ENCODE assay signal across 20 cellular contexts in the genomic region with DNA sequence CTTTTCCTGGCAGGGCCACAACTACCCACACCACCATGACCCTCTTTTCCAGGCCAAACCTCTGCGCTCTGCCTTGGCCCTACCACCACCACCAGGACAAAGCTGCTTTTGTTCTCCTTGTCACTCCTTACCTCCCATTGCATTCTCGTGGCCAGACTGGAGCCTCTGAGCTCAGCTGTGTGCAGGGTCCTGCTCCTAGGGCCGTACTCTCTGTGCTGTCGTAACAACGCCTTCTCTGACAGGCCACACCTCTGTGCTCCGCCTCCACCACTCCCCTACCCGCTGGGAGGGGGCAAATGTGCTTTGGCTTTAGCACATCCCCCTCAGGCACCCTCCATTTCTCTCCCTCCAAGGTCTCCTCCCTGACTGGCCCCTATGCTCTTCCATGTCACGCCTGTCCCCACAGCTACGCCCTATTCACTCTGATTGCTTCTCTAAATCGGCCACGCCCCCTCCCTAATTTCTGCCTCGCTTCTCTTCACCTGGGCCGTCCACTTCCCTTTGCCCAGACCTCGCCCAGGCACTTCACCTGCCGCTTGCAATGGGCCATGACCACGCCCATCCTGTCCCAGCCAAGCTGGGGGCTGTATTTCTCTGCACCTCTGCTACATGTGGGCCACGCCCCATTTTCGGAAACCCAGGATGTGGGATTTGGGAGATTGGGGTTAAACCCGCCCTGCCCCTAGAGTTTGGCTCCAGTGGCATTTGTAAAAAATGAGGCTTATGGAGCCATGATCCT.
"Had no signal": no experiment of that assay in that cellular context is flagged by ENCODE, and none has a peak within 500 bp of the region (broad histone marks: within the 10 kb centered on the region; RNA-seq: fewer than 3 reads in every experiment).

No MANE protein-coding gene starts in this region.

- H3K36me3 ChIP-seq: cardiac muscle cell, heart right ventricle, left lung, neutrophil, ovary, right atrium auricular region, upper lobe of left lung had no signal

- H3K27ac ChIP-seq: cardiac muscle cell, heart right ventricle, left lung, neutrophil, ovary, psoas muscle, right atrium auricular region, upper lobe of left lung had no signal

- DNase-seq: activated gamma-delta T cell treated with Interleukin-2 at 50 U/mL for 16 hours; activated naive CD8-positive, alpha-beta T cell treated with anti-CD3 and anti-CD28 coated beads, Interleukin-2, amount 10 ng/mL, durations not matched to agents 7 days and 5 days; activated T-cell treated with anti-CD3 and anti-CD28 coated beads, Interleukin-2, amount 50 U/mL, for 1 hour; effector CD8-positive, alpha-beta T cell; erythroblast; foreskin fibroblast; heart right ventricle; left lung; natural killer cell; ovary; psoas muscle; stimulated activated CD4-positive, alpha-beta T cell treated with anti-CD3 and anti-CD28 coated beads, Interleukin-4, amount 100 ng/mL, for 24 hours; stimulated activated naive CD8-positive, alpha-beta T cell treated with anti-CD3 and anti-CD28 coated beads, Interleukin-15, Interleukin-2, amounts not matched to agents 100 U/mL and 50 U/mL, for 24 hours; T-cell had no signal

- FAIRE-seq: TTC549 had no signal

- H3K27me3 ChIP-seq: cardiac muscle cell, heart right ventricle, left lung, neutrophil, ovary, right atrium auricular region, upper lobe of left lung had no signal

- ATAC-seq: left lung; natural killer cell; psoas muscle; stimulated activated naive CD8-positive, alpha-beta T cell treated with anti-CD3 and anti-CD28 coated beads, Interleukin-15, Interleukin-2, amounts not matched to agents 100 U/mL and 50 U/mL, for 24 hours had no signal

- H3K4me1 ChIP-seq: left lung, psoas muscle, upper lobe of left lung had no signal

- H3K4me3 ChIP-seq: cardiac muscle cell, heart right ventricle, left lung, lung, ovary, psoas muscle, right atrium auricular region, upper lobe of left lung had no signal

- H3K9me3 ChIP-seq: heart right ventricle, left lung, neutrophil, ovary, psoas muscle, right atrium auricular region, upper lobe of left lung had no signal
